8 cellular contexts compared by ENCODE assay signal in the genomic region with DNA sequence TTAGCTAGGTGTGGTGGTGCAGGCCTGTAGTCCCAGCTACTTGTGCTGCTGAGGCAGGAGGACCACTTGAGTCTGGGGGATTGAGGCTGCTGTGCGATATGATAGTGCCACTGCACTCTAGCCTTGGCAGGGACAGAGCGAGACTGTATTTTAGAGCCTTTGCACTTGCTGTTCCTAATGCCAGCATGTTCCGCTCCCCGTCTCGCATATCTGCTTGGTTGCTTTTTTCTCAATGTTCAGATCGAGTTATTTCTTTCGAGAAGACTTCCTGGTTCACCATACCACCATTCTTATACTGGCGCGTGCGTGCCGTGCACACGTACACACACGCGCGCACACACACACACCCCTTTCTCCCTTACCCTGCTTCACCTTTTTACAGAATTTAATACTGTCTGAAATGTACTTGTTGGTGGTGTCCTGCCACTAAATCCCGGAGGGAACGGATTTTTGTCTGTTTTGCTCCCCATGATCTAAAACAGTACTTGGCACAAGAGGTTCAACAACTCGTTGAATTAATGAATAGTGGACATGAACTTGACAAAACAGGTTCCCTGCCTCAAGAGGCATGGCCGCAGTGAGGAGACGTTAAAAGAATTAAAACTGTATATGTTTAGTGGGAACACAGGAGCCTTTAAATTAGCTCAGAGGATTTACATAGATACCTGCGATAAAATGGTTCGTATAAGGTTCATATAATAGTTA. TPM values are rescaled to one million over a fixed set of nuclear protein-coding genes. Genes with fewer than 3 reads are reported as not detected.
DNase-seq lines count a peak whose midpoint lies in the region; ATAC-seq, FAIRE-seq and TF ChIP-seq lines count a peak whose summit lies in the region.

No MANE protein-coding gene starts in this region.

- H3K27me3 ChIP-seq in GM12878 (replicated peaks in 1 of 2; ENCODE audit: control insufficient read depth in 2 of 2, insufficient read depth in 2 of 2, low read length in 1 of 2) (no peaks in the 10 kb centered on the region), tibial nerve (no peaks in the 10 kb centered on the region)

- BruUV-seq in GM12878 (replicated peaks; lab: Mats Ljungman, UMichigan), result no TSS peak

- DNase-seq in NCI-H345 (lab: John Stamatoyannopoulos, UW) (peak; percentile 71), GM12878 (ENCODE audit: low read depth, low spot score) (no peak), mesothelial cell of epicardium (ENCODE audit: low spot score in 2 of 2, unreplicated experiment in 2 of 2) (no peak), tibial nerve (ENCODE audit: low spot score in 2 of 2) (no peak), islet precursor cell (no peak)

- TF ChIP-seq POLR2A in GM12878 (IDR thresholded peaks at IDR 0.05; ENCODE audit: low read depth, low read length) (no peak), tibial nerve (IDR thresholded peaks at IDR 0.05) (no peak)

- RAD21 ChIA-PET in GM12878 (lab: Charles Lee; ENCODE audit: unreplicated experiment), result interaction anchor here (0.9 to 1.7 kb wide), 5 partner anchors 107 to 695 kb away, joined by 3 to 7 read pairs (median 4); a partner anchor contains a TSS

- H3K4me3 Mint-ChIP-seq in mesothelial cell of epicardium, result peak overlapping the region; percentile 93

- peaks cover 19% of the 10 kb centered on the region for H3K4me1 Mint-ChIP-seq in mesothelial cell of epicardium

- H3K27ac ChIP-seq in GM12878 (ENCODE audit: control insufficient read depth, insufficient read depth) (peak overlapping the region; percentile 94), tibial nerve (peak overlapping the region; percentile 95 to 97 (median 96))

- in situ Hi-C loops in GM12878 (cut with MboI), result no loop called here

- peak overlapping the region; percentile 98 for H3K27ac Mint-ChIP-seq in mesothelial cell of epicardium

- TF ChIP-seq EP300 in GM12878 (IDR thresholded peaks at IDR 0.05; ENCODE audit: borderline replicate concordance in 1 of 2, control insufficient read depth in 1 of 2, low read depth in 2 of 2, low read length in 2 of 2), result no peak
- no peak for TF ChIP-seq EP300 in tibial nerve (IDR thresholded peaks at IDR 0.05)

- no peak for FAIRE-seq in GM12878 (lab: Jason Lieb, UNC)

- H3K4me2 ChIP-seq in GM12878 (ENCODE audit: control insufficient read depth, insufficient read depth), result peak overlapping the region; percentile 25

- H3K79me2 ChIP-seq in GM12878 (ENCODE audit: control insufficient read depth, insufficient read depth, low read length), result peaks cover 37% of the 10 kb centered on the region

- intact Hi-C loops in GM12878 (cut with micrococcal nuclease; ENCODE audit: unreplicated experiment), result loop anchor here (5.0 to 10.0 kb wide), 2 partner anchors 41 to 128 kb away; a partner anchor contains a TSS

- TF ChIP-seq CTCF in GM12875 (IDR thresholded peaks at IDR 0.05; ENCODE audit: borderline replicate concordance, insufficient read depth, low read depth, low read length) (no peak), GM12878 (IDR thresholded peaks at IDR 0.05 in 2 of 3, conservative IDR thresholded peaks at IDR 0.05 in 1 of 3; ENCODE audit: control insufficient read depth in 2 of 3, extremely low read depth in 1 of 3, insufficient read depth in 1 of 3, low read depth in 3 of 3, low read length in 3 of 3) (no peak), mesothelial cell of epicardium (IDR thresholded peaks at IDR 0.05; ENCODE audit: unreplicated experiment) (no peak), tibial nerve (IDR thresholded peaks at IDR 0.05) (no peak)

- H2AFZ ChIP-seq in GM12878 (ENCODE audit: control insufficient read depth, low read depth, low read length), result peak overlapping the region; percentile 91

- H3K36me3 ChIP-seq in GM12878 (ENCODE audit: control insufficient read depth in 2 of 2, insufficient read depth in 2 of 2, low read length in 1 of 2), result no peaks in the 10 kb centered on the region
- peaks cover 0 to 8% (median 0%) of the 10 kb centered on the region in 3 donors for H3K36me3 ChIP-seq in tibial nerve

- peak overlapping the region; percentile 67 for H3K4me3 ChIP-seq in GM12875 (ENCODE audit: low read depth, low read length)
- H3K4me3 ChIP-seq in GM12878, result peak overlapping the region; percentile 69
- H3K4me3 ChIP-seq in tibial nerve, result peak overlapping the region; percentile 76 to 79 (median 78)

- no peaks in the 10 kb centered on the region for H3K9me3 Mint-ChIP-seq in mesothelial cell of epicardium

- no peaks in the 10 kb centered on the region for H3K27me3 Mint-ChIP-seq in mesothelial cell of epicardium (ENCODE audit: low read depth)

- TF ChIP-seq RAD21 in GM12878 (IDR thresholded peaks at IDR 0.05; ENCODE audit: insufficient read depth, low read depth, low read length), result no peak

- H4K20me1 ChIP-seq in GM12878 (ENCODE audit: control insufficient read depth, insufficient read depth), result no peaks in the 10 kb centered on the region

- 40% methylated on average over 22 of the region's 22 CpGs for WGBS in GM12878 (ENCODE audit: insufficient coverage, insufficient replicate concordance, low lambda C conversion rate, missing lambda C conversion rate)
- WGBS in tibial nerve, 2 donors, result 63 to 67% methylated on average over 22 of the region's 22 CpGs

- peaks cover 5% of the 10 kb centered on the region for H3K4me1 ChIP-seq in GM12878 (ENCODE audit: control insufficient read depth, insufficient read depth, low read length)
- H3K4me1 ChIP-seq in tibial nerve, result peaks cover 0 to 28% (median 7%) of the 10 kb centered on the region in 4 donors

- H3K9me3 ChIP-seq in GM12878 (replicated peaks; ENCODE audit: control insufficient read depth, insufficient read depth, low read length) (no peaks in the 10 kb centered on the region), tibial nerve (no peaks in the 10 kb centered on the region)

- no peak for ATAC-seq in GM12878
- no peak for ATAC-seq in GM19351 (IDR thresholded peaks at IDR 0.05; ENCODE audit: unreplicated experiment)
- no peak for ATAC-seq in GM21360 (IDR thresholded peaks at IDR 0.05; ENCODE audit: unreplicated experiment)

- SMC1A ChIA-PET in GM12878 (lab: Charles Lee; ENCODE audit: uncharacterized antibody, unreplicated experiment), result interaction anchor here (0.9 to 1.4 kb wide), 7 partner anchors 9 to 217 kb away, joined by 3 to 6 read pairs (median 4); a partner anchor contains a TSS

- POLR2A ChIA-PET in GM12878 (lab: Charles Lee), result interaction anchor here (0.6 to 2.3 kb wide), 5 partner anchors 11 to 266 kb away, joined by 3 to 24 read pairs (median 4); a partner anchor contains a TSS

- H3K9ac ChIP-seq in GM12878 (ENCODE audit: control insufficient read depth, insufficient read depth, low read length), result peak overlapping the region; percentile 93

- peaks cover 2% of the 10 kb centered on the region for H3K36me3 Mint-ChIP-seq in mesothelial cell of epicardium

- CTCF ChIA-PET in GM12878 (lab: Yijun Ruan, JAX), result interaction anchor here (0.9 to 2.2 kb wide), 5 partner anchors 9 to 198 kb away, joined by 3 to 8 read pairs (median 6); no protein-coding TSS in a partner anchor

RNA-seq across cellular contexts. Expression of a gene that starts 1.1 kb away (rescaled TPM):
- total RNA-seq in GM12878 (2013; cell fraction: nucleolus; rRNA removed), result 50.4 and 51.3 TPM in 2 replicates
- 7.9 and 8.7 TPM in 2 replicates for total RNA-seq in GM12878 (2014; rRNA removed)
- total RNA-seq in GM12878 (2014; rRNA removed; fragmentation: Illumina TruSeq; extraction: Trizol), result 9.2 and 9.4 TPM in 2 replicates
- total RNA-seq in GM12878 (2021), result 24.5 and 24.8 TPM in 2 replicates
- 7.8 TPM for polyA plus RNA-seq in GM12878 (2011; ENCODE audit: low read depth)
- polyA plus RNA-seq in GM12878 (2011; rRNA removed), result 6.5 and 16.1 TPM in 2 replicates
- polyA plus RNA-seq in GM12878 (2011; cell fraction: cytosol; rRNA removed), result 10.1 and 13.1 TPM in 2 replicates
- polyA plus RNA-seq in GM12878 (2011; cell fraction: nucleus; rRNA removed), result 14.2 and 15.4 TPM in 2 replicates
- polyA plus RNA-seq in GM12878 (2012), result 11.6 and 11.9 TPM in 2 replicates
- 22.7 and 23.0 TPM in 2 replicates for polyA plus RNA-seq in GM12878 (2014; fragmentation: Illumina TruSeq; extraction: Trizol)
- 1 to 10 TPM; 1.9 to 4.0 TPM for polyA plus RNA-seq in GM12878 (2014; fragmentation: Nextera tagmentation; extraction: Ambion mirVana)
- polyA plus RNA-seq in GM12878 (2014; rRNA removed), result 10.4 and 12.6 TPM in 2 replicates
- 10 to 100 TPM; 21.6 to 24.2 TPM for polyA plus RNA-seq in GM12878 (2016; fragmentation: Nextera tagmentation; extraction: Ambion mirVana)
- polyA minus RNA-seq in GM12878 (2011; rRNA and poly(A)+ RNA removed), result 13.8 and 14.6 TPM in 2 replicates
- 9.9 and 10.8 TPM in 2 replicates for polyA minus RNA-seq in GM12878 (2011; cell fraction: cytosol; rRNA and poly(A)+ RNA removed)
- 15.5 and 24.6 TPM in 2 replicates for polyA minus RNA-seq in GM12878 (2011; cell fraction: nucleus; rRNA and poly(A)+ RNA removed)
- 38.5 to 40.5 TPM (median 39.9 TPM) in 3 replicates for total RNA-seq in mesothelial cell of epicardium
- 10 to 100 TPM; 16.2 to 27.6 (median 24.8) TPM for total RNA-seq in tibial nerve

RNA-seq across cellular contexts. Expression of a gene that starts 41.5 kb away (rescaled TPM):
- total RNA-seq in GM12878 (2013; cell fraction: nucleolus; rRNA removed), result 193 and 213 TPM in 2 replicates
- total RNA-seq in GM12878 (2014; rRNA removed) (48.7 and 52.8 TPM in 2 replicates), GM12878 (2014; rRNA removed; fragmentation: Illumina TruSeq; extraction: Trizol) (62.7 and 64.4 TPM in 2 replicates), GM12878 (2021) (43.2 and 46.2 TPM in 2 replicates), mesothelial cell of epicardium (81.2 to 87.1 TPM (median 84.1 TPM) in 3 replicates), tibial nerve (10 to 100 TPM; 50.4 to 81.0 (median 66.3) TPM)
- polyA plus RNA-seq in GM12878 (2011; ENCODE audit: low read depth), result 39.7 TPM
- polyA plus RNA-seq in GM12878 (2011; rRNA removed) (45.2 and 49.6 TPM in 2 replicates), GM12878 (2014; fragmentation: Illumina TruSeq; extraction: Trizol) (67.5 and 78.4 TPM in 2 replicates), GM12878 (2014; fragmentation: Nextera tagmentation; extraction: Ambion mirVana) (10 to 100 TPM; 18.3 to 48.7 TPM), GM12878 (2014; rRNA removed) (46.8 and 54.5 TPM in 2 replicates), GM12878 (2016; fragmentation: Nextera tagmentation; extraction: Ambion mirVana) (10 to 100 TPM; 46.0 to 46.9 TPM)
- 31.7 and 32.8 TPM in 2 replicates for polyA plus RNA-seq in GM12878 (2011; cell fraction: cytosol; rRNA removed)
- 81.3 and 93.7 TPM in 2 replicates for polyA plus RNA-seq in GM12878 (2011; cell fraction: nucleus; rRNA removed)
- 42.0 and 55.0 TPM in 2 replicates for polyA plus RNA-seq in GM12878 (2012)
- polyA minus RNA-seq in GM12878 (2011; rRNA and poly(A)+ RNA removed), result 36.2 and 43.5 TPM in 2 replicates
- 10.4 and 16.2 TPM in 2 replicates for polyA minus RNA-seq in GM12878 (2011; cell fraction: cytosol; rRNA and poly(A)+ RNA removed)
- polyA minus RNA-seq in GM12878 (2011; cell fraction: nucleus; rRNA and poly(A)+ RNA removed), result 29.0 and 37.8 TPM in 2 replicates
